In genomic region chr6:166989427-166990034, GRCh38 we compare ENCODE assay signal across 8 cellular contexts. TPM values are rescaled to one million over a fixed set of nuclear protein-coding genes. Genes with fewer than 3 reads are reported as not detected.
A peak's percentile ranks its signal among the peaks of the same experiment; 100 is the strongest.
DNase-seq lines count a peak whose midpoint lies in the region; ATAC-seq, FAIRE-seq and TF ChIP-seq lines count a peak whose summit lies in the region.

No MANE protein-coding gene starts in this region.

- CTCF ChIA-PET in CD8-positive, alpha-beta T cell (lab: Charles Lee), result interaction anchor here (0.7 to 4.9 kb wide), 54 partner anchors 8 to 232 kb away, joined by 3 to 132 read pairs (median 5); partner anchors contain the start of genes CCR6, CEP43 and RNASET2

- 76 to 93% methylated on average over 8 to 10 of the region's 10 CpGs for WGBS in endodermal cell (ENCODE audit: insufficient coverage in 1 of 2, insufficient read length in 1 of 2), 2 experiments

- H3K27ac ChIP-seq in CD8-positive, alpha-beta T cell (ENCODE audit: low read depth, low read length), result no peak overlapping the region
- H3K27ac ChIP-seq in endodermal cell (ENCODE audit: low read depth, low read length), result no peak overlapping the region

- no peak overlapping the region for H3K4me3 Mint-ChIP-seq in CD8-positive, alpha-beta T cell
- H3K4me3 Mint-ChIP-seq in endodermal cell, result no peak overlapping the region
- H3K4me3 Mint-ChIP-seq in neural crest cell, result no peak overlapping the region

- H3K4me1 ChIP-seq in CD8-positive, alpha-beta T cell (ENCODE audit: insufficient read depth, low read length), result peaks cover 5% of the 10 kb centered on the region
- no peaks in the 10 kb centered on the region for H3K4me1 ChIP-seq in endodermal cell (ENCODE audit: control insufficient read depth, insufficient read depth, low read length)

- no peaks in the 10 kb centered on the region for H3K27me3 Mint-ChIP-seq in CD8-positive, alpha-beta T cell (ENCODE audit: low read depth)
- H3K27me3 Mint-ChIP-seq in endodermal cell (ENCODE audit: insufficient read depth) (no peaks in the 10 kb centered on the region), neural crest cell (ENCODE audit: low read depth) (no peaks in the 10 kb centered on the region)

- H3K9ac ChIP-seq in endodermal cell (ENCODE audit: extremely low read depth, low read length, poor library complexity, severe bottlenecking), result no peak overlapping the region

- peaks cover 16% of the 10 kb centered on the region for H3K4me1 Mint-ChIP-seq in CD8-positive, alpha-beta T cell (ENCODE audit: low read depth)
- H3K4me1 Mint-ChIP-seq in endodermal cell (peaks cover 13% of the 10 kb centered on the region), neural crest cell (peaks cover 19% of the 10 kb centered on the region)

- TF ChIP-seq CTCF in CD8-positive, alpha-beta T cell (IDR thresholded peaks at IDR 0.05), result peak; percentile 66
- peak; percentile 63 for TF ChIP-seq CTCF in endodermal cell (conservative IDR thresholded peaks at IDR 0.05)
- TF ChIP-seq CTCF in neural crest cell (conservative IDR thresholded peaks at IDR 0.05), result peak; percentile 58

- no peaks in the 10 kb centered on the region for H3K36me3 ChIP-seq in CD8-positive, alpha-beta T cell (ENCODE audit: insufficient read depth, low read length)
- H3K36me3 ChIP-seq in endodermal cell (ENCODE audit: control insufficient read depth, insufficient read depth, low read length), result peaks cover 10% of the 10 kb centered on the region

- POLR2A ChIA-PET in CD8-positive, alpha-beta T cell (lab: Charles Lee), result interaction anchor here (1.0 to 1.4 kb wide), 4 partner anchors 10 to 39 kb away, joined by 3 to 8 read pairs (median 4); partner anchors contain the start of gene RNASET2

- peak in 5 of 7 experiments; percentile 43 to 67 (median 55) for DNase-seq in CD8-positive, alpha-beta T cell
- peak; percentile 59 for DNase-seq in HT-29 (ENCODE audit: low spot score)
- peak; percentile 30 for DNase-seq in activated CD4-positive, CD25-positive, alpha-beta regulatory T cell treated with anti-CD3 and anti-CD28 coated beads, Interleukin-2, amount 50 U/mL, for 16 hours (ENCODE audit: low read depth, low spot score)
- no peak for DNase-seq in endodermal cell
- DNase-seq in neural crest cell (ENCODE audit: low read depth, low spot score), result no peak
- no peak for DNase-seq in H54 (ENCODE audit: insufficient read length, low spot score)
- no peak for DNase-seq in NCI-H226

- no peak for FAIRE-seq in H54 (lab: Jason Lieb, UNC)

- H3K27me3 ChIP-seq in CD8-positive, alpha-beta T cell (ENCODE audit: insufficient read depth, low read length), result no peaks in the 10 kb centered on the region
- no peaks in the 10 kb centered on the region for H3K27me3 ChIP-seq in endodermal cell (ENCODE audit: control insufficient read depth, insufficient read depth, low read length, poor library complexity, severe bottlenecking)

- peak; percentile 82 for ATAC-seq in CD8-positive, alpha-beta T cell
- ATAC-seq in GM19035 (IDR thresholded peaks at IDR 0.05; ENCODE audit: unreplicated experiment), result peak; percentile 69

- no peak overlapping the region for H3K4me3 ChIP-seq in CD8-positive, alpha-beta T cell (ENCODE audit: low read depth, low read length)
- no peak overlapping the region for H3K4me3 ChIP-seq in endodermal cell (ENCODE audit: low read length)

- no peaks in the 10 kb centered on the region for H3K9me3 Mint-ChIP-seq in CD8-positive, alpha-beta T cell
- H3K9me3 Mint-ChIP-seq in endodermal cell (no peaks in the 10 kb centered on the region), neural crest cell (peaks cover 3% of the 10 kb centered on the region)

- H3K27ac Mint-ChIP-seq in CD8-positive, alpha-beta T cell, result no peak overlapping the region
- H3K27ac Mint-ChIP-seq in endodermal cell (no peak overlapping the region), neural crest cell (ENCODE audit: unreplicated experiment) (no peak overlapping the region)

- H3K36me3 Mint-ChIP-seq in CD8-positive, alpha-beta T cell, result peaks cover 6% of the 10 kb centered on the region
- H3K36me3 Mint-ChIP-seq in endodermal cell (ENCODE audit: low read depth), result peaks cover 25% of the 10 kb centered on the region
- H3K36me3 Mint-ChIP-seq in neural crest cell (ENCODE audit: low read depth), result peaks cover 25% of the 10 kb centered on the region

- no peak for TF ChIP-seq POLR2A in H54 (IDR thresholded peaks at IDR 0.05; ENCODE audit: low read depth, low read length)

- intact Hi-C loops in CD8-positive, alpha-beta T cell (cut with DNase I, micrococcal nuclease), result loop anchor here (1.0 to 5.0 kb wide), 4 partner anchors 52 to 214 kb away; no protein-coding TSS in a partner anchor

- no peaks in the 10 kb centered on the region for H3K9me3 ChIP-seq in CD8-positive, alpha-beta T cell (ENCODE audit: low read length)
- H3K9me3 ChIP-seq in endodermal cell (ENCODE audit: control insufficient read depth, low read length), result no peaks in the 10 kb centered on the region

RNA-seq across cellular contexts. Expression of gene CEP43, which starts 9.7 kb away (rescaled TPM):
- total RNA-seq in CD8-positive, alpha-beta T cell, result 1 to 10 TPM; 5.7 to 8.7 TPM
- total RNA-seq in HT-29 (2014; rRNA removed; shearing (Covaris generic)), result 26.5 and 28.4 TPM in 2 replicates
- total RNA-seq in endodermal cell, result 10 to 100 TPM; 36.0 to 43.9 TPM
- 28.5 TPM for polyA plus RNA-seq in endodermal cell (2013, experiment 1 of 2)
- polyA plus RNA-seq in endodermal cell (2013, experiment 2 of 2), result 30.3 TPM
- 36.5 and 42.2 TPM in 2 replicates for total RNA-seq in neural crest cell

RNA-seq across cellular contexts. Expression of gene RNASET2, which starts 33.2 kb away (rescaled TPM):
- 10 to 100 TPM; 93.1 to 98.9 TPM for total RNA-seq in CD8-positive, alpha-beta T cell
- total RNA-seq in HT-29 (2014; rRNA removed; shearing (Covaris generic)), result 270 and 281 TPM in 2 replicates
- total RNA-seq in endodermal cell (10 to 100 TPM; 25.8 to 29.3 TPM), neural crest cell (15.3 and 17.7 TPM in 2 replicates)
- polyA plus RNA-seq in endodermal cell (2013, experiment 1 of 2), result 15.1 TPM
- 18.5 TPM for polyA plus RNA-seq in endodermal cell (2013, experiment 2 of 2)

Comparison
In these comparisons a context has a peak if more than half of its experiments do, and no peak if none do; other contexts are left out.
1. DNase-seq: peak in CD8-positive, alpha-beta T cell (5 of 7), HT-29 (single experiment) and activated CD4-positive, CD25-positive, alpha-beta regulatory T cell treated with anti-CD3 and anti-CD28 coated beads, Interleukin-2, amount 50 U/mL, for 16 hours (single experiment); none in endodermal cell (single experiment), neural crest cell (single experiment), H54 (single experiment) and NCI-H226 (single experiment).
2. Peak in every context shown above with its lines, with median percentiles within 50 percentile points of each other: CTCF ChIP-seq.